Comparison of ENCODE assay signal across 13 cellular contexts in genomic region chr2:74501335-74502071, GRCh38. TPM values are rescaled to one million over a fixed set of nuclear protein-coding genes. Genes with fewer than 3 reads are reported as not detected.
DNase-seq lines count a peak whose midpoint lies in the region; ATAC-seq and TF ChIP-seq lines count a peak whose summit lies in the region.
"Had no signal": no experiment of that assay in that cellular context is flagged by ENCODE, and none has a peak within 500 bp of the region (broad histone marks: within the 10 kb centered on the region; RNA-seq: fewer than 3 reads in every experiment).

No MANE protein-coding gene starts in this region.

- no peak overlapping the region for H4K91ac ChIP-seq in mesenchymal stem cell (ENCODE audit: low read length)

- no peak overlapping the region for H2BK12ac ChIP-seq in mesenchymal stem cell (ENCODE audit: low read length in 2 of 2)

- CTCF ChIA-PET in HCT116 (lab: Charles Lee): interaction anchor here (0.8 kb wide), 1 partner anchor 18 kb away, joined by 3 read pairs; the partner anchor contains the start of genes CCDC142 and TTC31

- H3K9me3 ChIP-seq in HCT116 (ENCODE audit: control insufficient read depth in 1 of 2, insufficient read depth in 1 of 2, low read depth in 1 of 2, low read length in 2 of 2) (no peaks in the 10 kb centered on the region), mesenchymal stem cell (ENCODE audit: control insufficient read depth, low read length) (no peaks in the 10 kb centered on the region)
- H3K9me3 ChIP-seq: uterus had no signal

- H3K27me3 ChIP-seq in HCT116 (ENCODE audit: insufficient read depth, low read length): no peaks in the 10 kb centered on the region
- peaks cover 0 to 55% of the 10 kb centered on the region in 2 experiments for H3K27me3 ChIP-seq in mesenchymal stem cell (ENCODE audit: control insufficient read depth in 1 of 2, insufficient read depth in 1 of 2, low read length in 2 of 2)

- H2AFZ ChIP-seq in HCT116 (ENCODE audit: low read depth, low read length, poor library complexity, severe bottlenecking): no peak overlapping the region
- no peak overlapping the region for H2AFZ ChIP-seq in mesenchymal stem cell (ENCODE audit: low read depth, low read length)

- no peak overlapping the region for H3K18ac ChIP-seq in mesenchymal stem cell (ENCODE audit: low read depth in 1 of 2, low read length in 2 of 2)

- H2AK5ac ChIP-seq in mesenchymal stem cell (ENCODE audit: low read length, severe bottlenecking): no peak overlapping the region

- no peak overlapping the region for H3K4ac ChIP-seq in mesenchymal stem cell (ENCODE audit: low read depth in 1 of 2, low read length in 2 of 2)

- no peaks in the 10 kb centered on the region for H3K9me2 ChIP-seq in HCT116 (ENCODE audit: insufficient read depth)

- DNase-seq in AG10803 (ENCODE audit: low read depth) (no peak), HCT116 (ENCODE audit: low read depth, low spot score) (no peak), astrocyte of the hippocampus (ENCODE audit: low read depth, low spot score) (peak; percentile 13), mesenchymal stem cell (no peak), GM13977 (ENCODE audit: low spot score) (no peak), NCI-H1417 (lab: John Stamatoyannopoulos, UW) (no peak)
- DNase-seq: activated CD4-positive, CD25-positive, alpha-beta regulatory T cell; foreskin melanocyte; GOT3; NCI-H1436; uterus had no signal

- intact Hi-C loops in HCT116 (cut with micrococcal nuclease): loop anchor here (2.0 kb wide), 1 partner anchor 19 kb away; the partner anchor contains the start of genes CCDC142 and TTC31

- no peak overlapping the region for H2BK5ac ChIP-seq in mesenchymal stem cell (ENCODE audit: low read depth, low read length, poor library complexity, severe bottlenecking)

- peak overlapping the region; percentile 91 for H3K27ac ChIP-seq in HCT116 (ENCODE audit: low read depth, low read length)
- no peak overlapping the region for H3K27ac ChIP-seq in mesenchymal stem cell (ENCODE audit: low read length, poor library complexity, severe bottlenecking)

- WGBS in mesenchymal stem cell: 38% methylated on average over 15 of the region's 18 CpGs

- peak overlapping the region; percentile 78 for H3K4me3 ChIP-seq in AG10803 (ENCODE audit: low read length)
- peak overlapping the region; percentile 83 to 89 for H3K4me3 ChIP-seq in HCT116 (replicated peaks in 1 of 2; ENCODE audit: low read depth in 1 of 2, low read length in 2 of 2)
- peak overlapping the region in 1 of 2 experiments; percentile 90 for H3K4me3 ChIP-seq in mesenchymal stem cell (ENCODE audit: insufficient read depth in 1 of 2, low read depth in 1 of 2, low read length in 2 of 2)

- BruUV-seq in HCT116 (replicated peaks; lab: Mats Ljungman, UMichigan): no TSS peak

- ATAC-seq in HCT116 (no peak), GM18873 (IDR thresholded peaks at IDR 0.05; ENCODE audit: low FRiP score, unreplicated experiment) (no peak), HG02840 (IDR thresholded peaks at IDR 0.05; ENCODE audit: low FRiP score, unreplicated experiment) (no peak)

- peak overlapping the region; percentile 41 for H2BK15ac ChIP-seq in mesenchymal stem cell (ENCODE audit: low read depth, poor library complexity, severe bottlenecking)

- peaks cover 9% of the 10 kb centered on the region for H3K79me1 ChIP-seq in mesenchymal stem cell (replicated peaks; ENCODE audit: low read length, poor library complexity, severe bottlenecking)

- H3K14ac ChIP-seq in mesenchymal stem cell (ENCODE audit: low read length in 2 of 2): no peak overlapping the region

- peaks cover 14% of the 10 kb centered on the region for H3K79me2 ChIP-seq in HCT116 (ENCODE audit: insufficient read depth, low read length)

- peaks cover 3 to 16% of the 10 kb centered on the region in 2 experiments; a peak in 2 of 4 replicates for H3K36me3 ChIP-seq in HCT116 (ENCODE audit: control insufficient read depth in 1 of 2, insufficient read depth in 2 of 2, low read length in 2 of 2)
- H3K36me3 ChIP-seq in mesenchymal stem cell (ENCODE audit: control insufficient read depth in 1 of 2, insufficient read depth in 2 of 2, low read depth in 1 of 2, low read length in 2 of 2): peaks cover 15 to 19% of the 10 kb centered on the region in 2 experiments
- H3K36me3 ChIP-seq: uterus had no signal

- RAD21 ChIA-PET in HCT116 (lab: Charles Lee; ENCODE audit: low non-redundant PET in 1 of 2, low total read pairs in 2 of 2, uncharacterized antibody in 2 of 2, unreplicated experiment in 2 of 2): no interaction called here

- H4K20me1 ChIP-seq in HCT116 (ENCODE audit: insufficient read depth): no peaks in the 10 kb centered on the region

- peak overlapping the region; percentile 95 for H3K4me2 ChIP-seq in HCT116 (ENCODE audit: low read length)
- H3K4me2 ChIP-seq in mesenchymal stem cell (ENCODE audit: low read length, poor library complexity, severe bottlenecking): no peak overlapping the region

- TF ChIP-seq RAD21 in HCT116 (IDR thresholded peaks at IDR 0.05; ENCODE audit: low read depth): no peak

- POLR2A ChIA-PET in HCT116 (lab: Charles Lee): interaction anchor here (1.3 kb wide), 1 partner anchor 26 kb away, joined by 3 read pairs; no protein-coding TSS in a partner anchor

- TF ChIP-seq CTCF in AG10803 (conservative IDR thresholded peaks at IDR 0.05; ENCODE audit: low read length) (no peak), HCT116 (IDR thresholded peaks at IDR 0.05 in 2 of 3, conservative IDR thresholded peaks at IDR 0.05 in 1 of 3; ENCODE audit: borderline replicate concordance in 1 of 3, insufficient read depth in 1 of 3, low read depth in 2 of 3, low read length in 2 of 3) (no peak), GM13977 (IDR thresholded peaks at IDR 0.05; ENCODE audit: extremely low read depth, insufficient read depth, missing control alignments) (no peak)

- H2BK120ac ChIP-seq in mesenchymal stem cell (ENCODE audit: low read depth, low read length): no peak overlapping the region

- TF ChIP-seq POLR2A in HCT116 (IDR thresholded peaks at IDR 0.05; ENCODE audit: borderline replicate concordance, extremely low read depth, insufficient read depth, insufficient read length): no peak

- no peak overlapping the region for H3K23ac ChIP-seq in mesenchymal stem cell (ENCODE audit: low read length in 2 of 2)

- in situ Hi-C loops in GM13977 (cut with MboI; ENCODE audit: low pct_unique_long_range_greater_than_20kb, low sequenced_read_pairs, unreplicated experiment): no loop called here

- no peak overlapping the region for H4K8ac ChIP-seq in mesenchymal stem cell (ENCODE audit: low read length)

- H3K4me1 ChIP-seq in HCT116 (ENCODE audit: control insufficient read depth in 1 of 2, insufficient read depth in 2 of 2, low read length in 2 of 2) (peaks cover 24 to 49% of the 10 kb centered on the region in 2 experiments), mesenchymal stem cell (ENCODE audit: control insufficient read depth, insufficient read depth, low read depth, low read length) (peaks cover 61% of the 10 kb centered on the region)

- H3K9ac ChIP-seq in HCT116 (ENCODE audit: low read length) (peak overlapping the region; percentile 85), mesenchymal stem cell (ENCODE audit: low read length) (peak overlapping the region; percentile 96)

TF ChIP-seq in HCT116, 20 proteins besides CTCF, POLR2A, EP300 and RAD21:
- TF ChIP-seq POLR2AphosphoS5 (IDR thresholded peaks at IDR 0.05; ENCODE audit: low read depth, low read length): peak; percentile 21; the same call in 1 of the 2 replicates
- TF ChIP-seq SP1 (IDR thresholded peaks at IDR 0.05; ENCODE audit: low read depth): no peak

RNA-seq across cellular contexts. Expression of gene LBX2, which starts 2.1 kb away (rescaled TPM):
- total RNA-seq in HCT116 (2021; ENCODE audit: unreplicated experiment): 10.1 TPM
- 5.8 and 6.9 TPM in 2 replicates for polyA plus RNA-seq in HCT116 (2012)
- polyA plus RNA-seq in mesenchymal stem cell (2013, experiment 1 of 2): 1.8 TPM
- polyA plus RNA-seq in mesenchymal stem cell (2013, experiment 2 of 2): 1.9 TPM

RNA-seq across cellular contexts. Expression of gene PCGF1, which starts 6.0 kb away (rescaled TPM):
- total RNA-seq in HCT116 (2021; ENCODE audit: unreplicated experiment): 39.9 TPM
- 61.5 and 64.4 TPM in 2 replicates for polyA plus RNA-seq in HCT116 (2012)
- polyA plus RNA-seq in mesenchymal stem cell (2013, experiment 1 of 2): 18.7 TPM
- 17.4 TPM for polyA plus RNA-seq in mesenchymal stem cell (2013, experiment 2 of 2)

RNA-seq across cellular contexts. Expression of gene TLX2, which starts 12.7 kb away (rescaled TPM):
- not detected for total RNA-seq in HCT116 (2021; ENCODE audit: unreplicated experiment)
- 0.04 and 0.06 TPM in 2 replicates for polyA plus RNA-seq in HCT116 (2012)
- not detected for polyA plus RNA-seq in mesenchymal stem cell (2013, experiment 1 of 2)
- polyA plus RNA-seq in mesenchymal stem cell (2013, experiment 2 of 2): not detected

RNA-seq across cellular contexts. Expression of gene TTC31, which starts 18.6 kb away (rescaled TPM):
- total RNA-seq in HCT116 (2021; ENCODE audit: unreplicated experiment): 26.4 TPM
- polyA plus RNA-seq in HCT116 (2012): 15.1 and 20.2 TPM in 2 replicates
- polyA plus RNA-seq in mesenchymal stem cell (2013, experiment 1 of 2): 11.1 TPM
- 10.9 TPM for polyA plus RNA-seq in mesenchymal stem cell (2013, experiment 2 of 2)

RNA-seq across cellular contexts. Expression of gene CCDC142, which starts 18.7 kb away (rescaled TPM):
- 15.0 TPM for total RNA-seq in HCT116 (2021; ENCODE audit: unreplicated experiment)
- polyA plus RNA-seq in HCT116 (2012): 3.4 and 5.2 TPM in 2 replicates
- polyA plus RNA-seq in mesenchymal stem cell (2013, experiment 1 of 2): 5.0 TPM
- 5.2 TPM for polyA plus RNA-seq in mesenchymal stem cell (2013, experiment 2 of 2)
